ENCODE assay signal across 17 cellular contexts in the genomic region with DNA sequence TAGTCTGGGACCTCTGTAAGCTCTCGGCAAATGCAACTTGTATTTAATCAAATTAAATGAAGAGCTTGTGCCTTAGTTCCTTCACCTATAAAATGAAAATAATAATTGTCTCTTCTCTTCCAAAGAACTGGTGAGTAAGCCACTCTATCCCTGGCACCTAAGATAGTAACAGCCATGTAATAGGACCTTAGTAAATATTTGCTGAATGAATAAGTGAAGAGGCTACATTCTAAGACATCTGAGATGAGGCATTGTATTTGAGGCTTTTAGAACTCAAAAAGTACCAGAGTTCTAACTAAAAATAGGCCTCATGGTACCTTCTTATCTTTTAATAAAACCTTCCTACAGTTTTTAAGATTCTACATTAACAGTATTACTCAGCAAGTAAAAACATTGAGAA. TPM values are rescaled to one million over a fixed set of nuclear protein-coding genes. Genes with fewer than 3 reads are reported as not detected.
DNase-seq lines count a peak whose midpoint lies in the region; ATAC-seq and TF ChIP-seq lines count a peak whose summit lies in the region.
"Had no signal": no experiment of that assay in that cellular context is flagged by ENCODE, and none has a peak within 500 bp of the region (broad histone marks: within the 10 kb centered on the region; RNA-seq: fewer than 3 reads in every experiment).

No MANE protein-coding gene starts in this region.

- H3K36me3 Mint-ChIP-seq in HFFc6 (ENCODE audit: low read depth), result no peaks in the 10 kb centered on the region

- no CpG with 5 or more reads among the region's 1 CpG for WGBS in mesenchymal stem cell

- H3K14ac ChIP-seq in mesenchymal stem cell (ENCODE audit: low read length in 2 of 2), result no peak overlapping the region

- no peaks in the 10 kb centered on the region for H3F3A ChIP-seq in PC-3 (ENCODE audit: low read length, unreplicated experiment)

- H2BK5ac ChIP-seq in mesenchymal stem cell (ENCODE audit: low read depth, low read length, poor library complexity, severe bottlenecking), result no peak overlapping the region

- no peak overlapping the region for H2BK12ac ChIP-seq in mesenchymal stem cell (ENCODE audit: low read length in 2 of 2)

- H3K36me3 ChIP-seq in PC-3 (ENCODE audit: low read depth, low read length) (no peaks in the 10 kb centered on the region), brain microvascular endothelial cell (replicated peaks) (no peaks in the 10 kb centered on the region), mesenchymal stem cell (ENCODE audit: control insufficient read depth in 1 of 2, insufficient read depth in 2 of 2, low read depth in 1 of 2, low read length in 2 of 2) (no peaks in the 10 kb centered on the region)
- H3K36me3 ChIP-seq: HAP-1 had no signal

- H2AK5ac ChIP-seq in mesenchymal stem cell (ENCODE audit: low read length, severe bottlenecking), result no peak overlapping the region

- no peak for TF ChIP-seq CTCF in PC-3 (conservative IDR thresholded peaks at IDR 0.05; ENCODE audit: low read depth, low read length)
- TF ChIP-seq CTCF in brain microvascular endothelial cell (IDR thresholded peaks at IDR 0.05; ENCODE audit: low read depth, low read length, missing control alignments), result no peak
- TF ChIP-seq CTCF in HFFc6 (IDR thresholded peaks at IDR 0.05), result no peak

- peaks cover 9% of the 10 kb centered on the region for H3K4me1 ChIP-seq in PC-3 (ENCODE audit: insufficient read depth, low read length)
- H3K4me1 ChIP-seq in mesenchymal stem cell (ENCODE audit: control insufficient read depth, insufficient read depth, low read depth, low read length), result no peaks in the 10 kb centered on the region
- H3K4me1 ChIP-seq: A549, HAP-1 had no signal

- no peaks in the 10 kb centered on the region for H3K4me1 Mint-ChIP-seq in HFFc6 (ENCODE audit: low read depth)

- intact Hi-C loops in PC-3 (cut with micrococcal nuclease) (no loop called here), Right ventricle myocardium inferior (cut with DNase I) (no loop called here), posterior cingulate gyrus (cut with DNase I) (no loop called here)

- no peak overlapping the region for H3K4ac ChIP-seq in mesenchymal stem cell (ENCODE audit: low read depth in 1 of 2, low read length in 2 of 2)

- H2AFZ ChIP-seq in PC-3 (ENCODE audit: low read length), result no peak overlapping the region
- no peak overlapping the region for H2AFZ ChIP-seq in mesenchymal stem cell (ENCODE audit: low read depth, low read length)

- H3K9me3 ChIP-seq in PC-3 (ENCODE audit: low read length) (no peaks in the 10 kb centered on the region), mesenchymal stem cell (ENCODE audit: control insufficient read depth, low read length) (peaks cover 16% of the 10 kb centered on the region)
- H3K9me3 ChIP-seq: A549, HAP-1 had no signal

- DNase-seq in DMS53 (lab: John Stamatoyannopoulos, UW) (peak; percentile 46), PC-3 (peak; percentile 53), brain microvascular endothelial cell (no peak), mesenchymal stem cell (no peak), Right ventricle myocardium inferior (ENCODE audit: missing footprints) (no peak), HFFc6 (no peak), posterior cingulate gyrus (no peak)
- DNase-seq in activated naive CD4-positive, alpha-beta T cell (lab: John Stamatoyannopoulos, UW), result no peak
- DNase-seq: DMS 273 treated with DMSO at 0.1 percent for 48 hours, EL, IMR-90, NCI-H187, NCI-H2171 treated with DMSO at 0.1 percent for 48 hours, NCI-H524 had no signal

- no peaks in the 10 kb centered on the region for H4K20me1 ChIP-seq in PC-3 (ENCODE audit: low read length)

- POLR2A ChIA-PET in PC-3 (lab: Charles Lee; ENCODE audit: unreplicated experiment), result interaction anchor here (0.6 kb wide), 1 partner anchor 213 kb away, joined by 3 read pairs; no protein-coding TSS in a partner anchor

- H3K27me3 Mint-ChIP-seq in HFFc6 (ENCODE audit: insufficient read depth), result no peaks in the 10 kb centered on the region

- no peak overlapping the region for H3K4me3 Mint-ChIP-seq in HFFc6

- BruUV-seq in PC-3 (replicated peaks; lab: Mats Ljungman, UMichigan), result no TSS peak

- in situ Hi-C loops in brain microvascular endothelial cell (cut with HindIII; ENCODE audit: low pct_ligation_motif_present, low sequenced_read_pairs), result no loop called here

- H3K9me3 Mint-ChIP-seq in HFFc6, result peaks cover 29% of the 10 kb centered on the region

- H3K4me2 ChIP-seq in PC-3 (ENCODE audit: low read length) (peak overlapping the region; percentile 26; the same call in 1 of the 2 replicates), mesenchymal stem cell (ENCODE audit: low read length, poor library complexity, severe bottlenecking) (no peak overlapping the region)
- H3K4me2 ChIP-seq: A549 had no signal

- H3K27ac Mint-ChIP-seq in HFFc6, result no peak overlapping the region

- no peak overlapping the region for H3K18ac ChIP-seq in mesenchymal stem cell (ENCODE audit: low read depth in 1 of 2, low read length in 2 of 2)

- H3K27me3 ChIP-seq in PC-3 (ENCODE audit: low read length) (no peaks in the 10 kb centered on the region), brain microvascular endothelial cell (replicated peaks) (no peaks in the 10 kb centered on the region), mesenchymal stem cell (ENCODE audit: control insufficient read depth in 1 of 2, insufficient read depth in 1 of 2, low read length in 2 of 2) (no peaks in the 10 kb centered on the region)

- no peaks in the 10 kb centered on the region for H3K9me2 ChIP-seq in PC-3 (replicated peaks; ENCODE audit: low read length)

- H3K9ac ChIP-seq in PC-3 (ENCODE audit: low read length), result no peak overlapping the region
- H3K9ac ChIP-seq in mesenchymal stem cell (ENCODE audit: low read length), result peak overlapping the region; percentile 52

- no peaks in the 10 kb centered on the region for H3K79me2 ChIP-seq in PC-3 (ENCODE audit: low read length)

- H4K8ac ChIP-seq in mesenchymal stem cell (ENCODE audit: low read length), result no peak overlapping the region

- H3K27ac ChIP-seq in PC-3 (ENCODE audit: low read length), result peak overlapping the region; percentile 32; the same call in 1 of the 2 replicates
- H3K27ac ChIP-seq in brain microvascular endothelial cell, result peak overlapping the region; percentile 64
- no peak overlapping the region for H3K27ac ChIP-seq in mesenchymal stem cell (ENCODE audit: low read length, poor library complexity, severe bottlenecking)
- H3K27ac ChIP-seq: A549, C4-2B had no signal

- no peak overlapping the region for H2BK15ac ChIP-seq in mesenchymal stem cell (ENCODE audit: low read depth, poor library complexity, severe bottlenecking)

- H3K79me1 ChIP-seq in mesenchymal stem cell (replicated peaks; ENCODE audit: low read length, poor library complexity, severe bottlenecking), result no peaks in the 10 kb centered on the region

- H2BK120ac ChIP-seq in mesenchymal stem cell (ENCODE audit: low read depth, low read length), result no peak overlapping the region

- no peak overlapping the region for H3K23ac ChIP-seq in mesenchymal stem cell (ENCODE audit: low read length in 2 of 2)

- ATAC-seq in PC-3 (peak; percentile 90), Right ventricle myocardium inferior (no peak)
- ATAC-seq: A549 had no signal

- CTCF ChIA-PET in PC-3 (lab: Charles Lee), result no interaction called here

- H3K4me3 ChIP-seq in PC-3 (ENCODE audit: low read length), result no peak overlapping the region
- no peak overlapping the region for H3K4me3 ChIP-seq in brain microvascular endothelial cell (ENCODE audit: low read depth, low read length)
- H3K4me3 ChIP-seq in mesenchymal stem cell (ENCODE audit: insufficient read depth in 1 of 2, low read depth in 1 of 2, low read length in 2 of 2), result no peak overlapping the region
- H3K4me3 ChIP-seq: A549, HAP-1 had no signal

- no peak overlapping the region for H4K91ac ChIP-seq in mesenchymal stem cell (ENCODE audit: low read length)

RNA-seq across cellular contexts. Expression of a gene that starts 17.3 kb away (rescaled TPM):
- 0.12 TPM in 1 of 2 replicates, not detected in the other for total RNA-seq in PC-3 (2014; rRNA removed)
- 0.03 TPM for polyA plus RNA-seq in mesenchymal stem cell (2013, experiment 1 of 2)
- not detected for polyA plus RNA-seq in mesenchymal stem cell (2013, experiment 2 of 2)
- total RNA-seq in Right ventricle myocardium inferior, result 19.3 TPM
- not detected for total RNA-seq in HFFc6 (2021; fragmentation: NEBNext Ultra II Directional; extraction: Animal tissue kit (Norgen Biotek cat#: 25700))

Comparison
In these comparisons a context has a peak if more than half of its experiments do, and no peak if none do; other contexts are left out.
1. DNase-seq: peak in DMS53 (single experiment) and PC-3 (single experiment); none in brain microvascular endothelial cell (single experiment), mesenchymal stem cell (single experiment), Right ventricle myocardium inferior (single experiment), activated naive CD4-positive, alpha-beta T cell (0 of 4), HFFc6 (single experiment) and posterior cingulate gyrus (0 of 10).
2. RNA of a gene that starts 17.3 kb away (total RNA-seq): 19.3 TPM in Right ventricle myocardium inferior (single experiment); 0.12 TPM in PC-3 and not detected in HFFc6; every median in the first group is over 10 times any median in the second.